In genomic region chr11:71420455-71421241, GRCh38 we compare ENCODE assay signal across 1 cellular context.
TF ChIP-seq lines count a peak whose summit lies in the region.

No MANE protein-coding gene starts in this region.

TF ChIP-seq in GM12878, 131 proteins besides CTCF, POLR2A, EP300 and RAD21:
- peak; percentile 75 for TF ChIP-seq SMC3 (IDR thresholded peaks at IDR 0.05; ENCODE audit: borderline replicate concordance, low read length)
- TF ChIP-seq IKZF2 (IDR thresholded peaks at IDR 0.05) = peak; percentile 27 to 44; a peak in 1 of 4 replicates
- peak; percentile 64 for TF ChIP-seq IKZF1 (conservative IDR thresholded peaks at IDR 0.05)
- no peak for TF ChIP-seq TCF7 (IDR thresholded peaks at IDR 0.05; ENCODE audit: borderline replicate concordance)
- TF ChIP-seq, protein P1, sequence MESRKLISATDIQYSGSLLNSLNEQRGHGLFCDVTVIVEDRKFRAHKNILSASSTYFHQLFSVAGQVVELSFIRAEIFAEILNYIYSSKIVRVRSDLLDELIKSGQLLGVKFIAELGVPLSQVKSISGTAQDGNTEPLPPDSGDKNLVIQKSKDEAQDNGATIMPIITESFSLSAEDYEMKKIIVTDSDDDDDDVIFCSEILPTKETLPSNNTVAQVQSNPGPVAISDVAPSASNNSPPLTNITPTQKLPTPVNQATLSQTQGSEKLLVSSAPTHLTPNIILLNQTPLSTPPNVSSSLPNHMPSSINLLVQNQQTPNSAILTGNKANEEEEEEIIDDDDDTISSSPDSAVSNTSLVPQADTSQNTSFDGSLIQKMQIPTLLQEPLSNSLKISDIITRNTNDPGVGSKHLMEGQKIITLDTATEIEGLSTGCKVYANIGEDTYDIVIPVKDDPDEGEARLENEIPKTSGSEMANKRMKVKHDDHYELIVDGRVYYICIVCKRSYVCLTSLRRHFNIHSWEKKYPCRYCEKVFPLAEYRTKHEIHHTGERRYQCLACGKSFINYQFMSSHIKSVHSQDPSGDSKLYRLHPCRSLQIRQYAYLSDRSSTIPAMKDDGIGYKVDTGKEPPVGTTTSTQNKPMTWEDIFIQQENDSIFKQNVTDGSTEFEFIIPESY (IDR thresholded peaks at IDR 0.05) = no peak
TF ChIP-seq in GM12878: peak in this region for 3.
